8 cellular contexts compared by ENCODE assay signal in the genomic region with DNA sequence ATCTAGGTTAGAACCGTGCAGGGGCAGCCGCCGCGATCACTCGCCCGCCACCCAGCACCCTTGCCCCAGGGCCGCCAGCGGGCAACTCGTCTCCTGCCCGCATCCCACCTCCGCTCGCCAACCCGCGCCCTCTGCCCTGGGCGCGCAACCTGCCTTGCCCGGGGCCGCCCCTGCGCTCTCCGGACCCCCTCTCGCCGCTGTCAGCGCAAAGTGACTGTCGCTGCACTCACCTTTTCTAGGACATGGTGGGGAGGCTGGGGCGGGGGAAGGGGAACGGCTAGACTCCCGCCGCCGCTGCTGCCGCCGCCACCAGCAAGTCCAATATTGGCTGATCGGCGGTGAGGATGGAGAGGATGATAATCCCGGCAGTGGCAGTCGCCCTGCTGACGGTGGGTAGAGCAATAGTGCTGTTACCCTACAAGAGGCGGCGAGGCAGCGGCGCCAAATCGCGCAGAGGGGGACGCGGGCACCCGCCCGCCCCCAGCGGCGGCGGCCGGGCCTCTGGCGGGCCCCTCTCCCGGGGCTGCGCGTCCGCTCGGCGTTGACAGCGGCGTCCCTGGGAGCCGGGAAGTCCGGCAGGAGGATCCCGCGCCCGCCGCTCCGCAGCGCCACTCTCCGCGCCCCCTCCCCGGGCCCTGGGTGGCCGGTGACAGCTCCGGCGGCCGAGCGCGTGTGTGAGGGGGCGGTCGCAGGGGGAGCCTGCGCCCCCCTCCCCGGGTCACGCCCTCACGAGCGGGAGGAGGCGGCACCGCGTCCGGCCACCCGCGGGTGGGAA. TPM values are rescaled to one million over a fixed set of nuclear protein-coding genes. Genes with fewer than 3 reads are reported as not detected.
A peak's percentile ranks its signal among the peaks of the same experiment; 100 is the strongest.
DNase-seq lines count a peak whose midpoint lies in the region; ATAC-seq and TF ChIP-seq lines count a peak whose summit lies in the region.

No MANE protein-coding gene starts in this region.

- H3K4me1 Mint-ChIP-seq in CD4-positive, CD25-positive, alpha-beta regulatory T cell = peaks cover 9 to 55% (median 36%) of the 10 kb centered on the region in 4 donors
- H3K4me1 Mint-ChIP-seq in osteocyte (ENCODE audit: unreplicated experiment) = peaks cover 24% of the 10 kb centered on the region
- H3K4me1 Mint-ChIP-seq in type B pancreatic cell (ENCODE audit: unreplicated experiment) = no peaks in the 10 kb centered on the region

- no peak for ATAC-seq in CD4-positive, CD25-positive, alpha-beta regulatory T cell (ENCODE audit: low read depth in 2 of 2)
- ATAC-seq in Right ventricle myocardium superior (ENCODE audit: poor library complexity) = peak; percentile 5

- H3K27me3 Mint-ChIP-seq in CD4-positive, CD25-positive, alpha-beta regulatory T cell = peaks cover 81% of the 10 kb centered on the region
- H3K27me3 Mint-ChIP-seq in osteocyte (ENCODE audit: unreplicated experiment) (peaks cover 73% of the 10 kb centered on the region), type B pancreatic cell (peaks cover 81% of the 10 kb centered on the region)

- peak overlapping the region; percentile 97 to 99 (median 98) for H3K4me3 Mint-ChIP-seq in CD4-positive, CD25-positive, alpha-beta regulatory T cell
- H3K4me3 Mint-ChIP-seq in osteocyte (ENCODE audit: unreplicated experiment) = peak overlapping the region; percentile 69
- H3K4me3 Mint-ChIP-seq in type B pancreatic cell = peak overlapping the region; percentile 98

- TF ChIP-seq CTCF in osteocyte (IDR thresholded peaks at IDR 0.05) (peak; percentile 7), type B pancreatic cell (conservative IDR thresholded peaks at IDR 0.05) (peak; percentile 20)

- peaks cover 10% of the 10 kb centered on the region for H3K27me3 ChIP-seq in CD4-positive, CD25-positive, alpha-beta regulatory T cell (ENCODE audit: control insufficient read depth, insufficient read depth, low read length)

- no peaks in the 10 kb centered on the region for H3K9me3 ChIP-seq in CD4-positive, CD25-positive, alpha-beta regulatory T cell (ENCODE audit: control insufficient read depth in 2 of 2, low read length in 2 of 2)

- peaks cover 64% of the 10 kb centered on the region for H3K4me1 ChIP-seq in CD4-positive, CD25-positive, alpha-beta regulatory T cell (ENCODE audit: control insufficient read depth, insufficient read depth, low read length, poor library complexity, severe bottlenecking)

- H3K4me3 ChIP-seq in CD4-positive, CD25-positive, alpha-beta regulatory T cell (ENCODE audit: low read depth, low read length) = no peak overlapping the region

- no peaks in the 10 kb centered on the region for H3K36me3 Mint-ChIP-seq in CD4-positive, CD25-positive, alpha-beta regulatory T cell
- H3K36me3 Mint-ChIP-seq in osteocyte (ENCODE audit: unreplicated experiment) = no peaks in the 10 kb centered on the region
- no peaks in the 10 kb centered on the region for H3K36me3 Mint-ChIP-seq in type B pancreatic cell

- peak overlapping the region; percentile 74 for H3K27ac ChIP-seq in CD4-positive, CD25-positive, alpha-beta regulatory T cell (ENCODE audit: insufficient read depth, low read length, poor library complexity, severe bottlenecking)

- no peaks in the 10 kb centered on the region for H3K36me3 ChIP-seq in CD4-positive, CD25-positive, alpha-beta regulatory T cell (ENCODE audit: control insufficient read depth, insufficient read depth, low read length)

- intact Hi-C loops in Right ventricle myocardium superior (cut with DNase I) = loop anchor here (10.0 kb wide), 2 partner anchors 160 to 420 kb away; no protein-coding TSS in a partner anchor

- DNase-seq in CD4-positive, CD25-positive, alpha-beta regulatory T cell = peak; percentile 38 to 57 (median 51)
- DNase-seq in LoVo (ENCODE audit: low spot score) = peak; percentile 10
- peak; percentile 35 for DNase-seq in activated gamma-delta T cell (lab: John Stamatoyannopoulos, UW)
- DNase-seq in Right ventricle myocardium superior = peak; percentile 48
- DNase-seq in osteocyte (ENCODE audit: extremely low spot score, unreplicated experiment) = no peak
- DNase-seq in type B pancreatic cell (ENCODE audit: extremely low spot score, unreplicated experiment) = peak; percentile 71
- DNase-seq in GOT3 (lab: John Stamatoyannopoulos, UW) = no peak
- DNase-seq in SIG-M5 treated with dmso at 0.1 percent for 504 hours (lab: John Stamatoyannopoulos, UW; ENCODE audit: unreplicated experiment) = no peak

- peaks cover 0 to 5% (median 0%) of the 10 kb centered on the region in 7 donors for H3K9me3 Mint-ChIP-seq in CD4-positive, CD25-positive, alpha-beta regulatory T cell
- H3K9me3 Mint-ChIP-seq in osteocyte (ENCODE audit: unreplicated experiment) = no peaks in the 10 kb centered on the region
- H3K9me3 Mint-ChIP-seq in type B pancreatic cell = no peaks in the 10 kb centered on the region

- H3K27ac Mint-ChIP-seq in CD4-positive, CD25-positive, alpha-beta regulatory T cell = peak overlapping the region; percentile 82 to 98 (median 90)
- H3K27ac Mint-ChIP-seq in osteocyte (ENCODE audit: unreplicated experiment) = no peak overlapping the region
- H3K27ac Mint-ChIP-seq in type B pancreatic cell = peak overlapping the region; percentile 48

RNA-seq across cellular contexts. Expression of a gene that starts 2.3 kb away (rescaled TPM):
- 16.1 TPM for total RNA-seq in CD4-positive, CD25-positive, alpha-beta regulatory T cell
- polyA plus RNA-seq in CD4-positive, CD25-positive, alpha-beta regulatory T cell = 1 to 10 TPM; 1.2 to 5.3 (median 3.0) TPM
- total RNA-seq in Right ventricle myocardium superior = 24.7 TPM
- total RNA-seq in osteocyte = 0.42 and 0.75 TPM in 2 replicates
- total RNA-seq in type B pancreatic cell (ENCODE audit: low replicate concordance) = 11.5 and 13.9 TPM in 2 replicates

Comparison
In these comparisons a context has a peak if more than half of its experiments do, and no peak if none do; other contexts are left out.
1. DNase-seq: peak in CD4-positive, CD25-positive, alpha-beta regulatory T cell (3 of 3), LoVo (single experiment), activated gamma-delta T cell (single experiment), Right ventricle myocardium superior (single experiment) and type B pancreatic cell (single experiment); none in osteocyte (single experiment), GOT3 (single experiment) and SIG-M5 treated with dmso at 0.1 percent for 504 hours (single experiment).
2. Peak in every context shown above with its lines, with median percentiles within 50 percentile points of each other: H3K4me3 Mint-ChIP-seq.